23 cellular contexts compared by ENCODE assay signal in the genomic region with DNA sequence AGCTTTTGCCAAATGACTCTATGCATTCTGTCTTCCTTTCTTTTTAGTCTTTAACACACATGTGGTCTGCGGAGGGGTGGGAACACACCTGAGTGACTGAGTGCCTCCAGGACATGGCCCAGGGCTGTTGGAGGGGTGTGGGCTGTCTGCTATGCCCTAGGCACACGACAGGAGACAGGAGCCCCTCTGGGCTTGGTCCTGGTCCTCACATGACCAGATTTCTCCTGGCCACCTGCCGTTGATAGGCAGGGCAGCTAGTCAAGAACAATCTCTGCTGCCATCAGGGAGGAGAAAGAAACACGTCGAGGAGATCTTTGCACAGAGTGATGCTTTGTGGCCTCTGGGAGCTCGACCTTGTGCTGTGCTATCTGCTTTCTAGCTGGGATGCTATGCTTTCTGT.
"Had no signal": no experiment of that assay in that cellular context is flagged by ENCODE, and none has a peak within 500 bp of the region (broad histone marks: within the 10 kb centered on the region; RNA-seq: fewer than 3 reads in every experiment).

No MANE protein-coding gene starts in this region.

- H3K27ac ChIP-seq: foreskin keratinocyte, ovary, psoas muscle, SK-N-MC, thoracic aorta, upper lobe of right lung had no signal

- H3K27ac Mint-ChIP-seq: activated CD4-positive, alpha-beta T cell treated with anti-CD3 and anti-CD28 coated beads, Interleukin-2, amount 10 ng/mL, durations not matched to agents 7 days and 5 days; activated CD8-positive, alpha-beta T cell treated with anti-CD3 and anti-CD28 coated beads for 36 hours; activated naive CD4-positive, alpha-beta T cell treated with anti-CD3 and anti-CD28 coated beads for 36 hours; activated naive CD8-positive, alpha-beta T cell treated with anti-CD3 and anti-CD28 coated beads, Interleukin-2, amount 10 ng/mL, durations not matched to agents 7 days and 5 days; dendritic cell treated with granulocyte-macrophage colony-stimulating factor and Interleukin-4, amounts not matched to agents 40 ng/mL and 50 ng/mL, for 4 days had no signal

- H3K4me3 Mint-ChIP-seq: activated CD4-positive, alpha-beta T cell treated with anti-CD3 and anti-CD28 coated beads, Interleukin-2, amount 10 ng/mL, durations not matched to agents 7 days and 5 days; activated CD8-positive, alpha-beta T cell treated with anti-CD3 and anti-CD28 coated beads for 36 hours; activated naive CD4-positive, alpha-beta T cell treated with anti-CD3 and anti-CD28 coated beads for 36 hours; activated naive CD8-positive, alpha-beta T cell treated with anti-CD3 and anti-CD28 coated beads, Interleukin-2, amount 10 ng/mL, durations not matched to agents 7 days and 5 days; activated T-cell treated with anti-CD3 and anti-CD28 coated beads, Interleukin-2, amount 50 U/mL, for 4 hours; dendritic cell treated with granulocyte-macrophage colony-stimulating factor and Interleukin-4, amounts not matched to agents 40 ng/mL and 50 ng/mL, for 4 days; natural killer cell treated with Interleukin-12 subunit alpha and Interleukin-12 subunit beta and Interleukin-15 and Interleukin-18, amount 100 ng/mL, for 72 hours had no signal

- H3K9me3 Mint-ChIP-seq: activated CD4-positive, alpha-beta T cell treated with anti-CD3 and anti-CD28 coated beads, Interleukin-2, amount 10 ng/mL, durations not matched to agents 7 days and 5 days; activated CD8-positive, alpha-beta T cell treated with anti-CD3 and anti-CD28 coated beads for 36 hours; activated naive CD8-positive, alpha-beta T cell treated with anti-CD3 and anti-CD28 coated beads, Interleukin-2, amount 10 ng/mL, durations not matched to agents 7 days and 5 days; activated T-cell treated with anti-CD3 and anti-CD28 coated beads, Interleukin-2, amount 50 U/mL, for 4 hours; natural killer cell treated with Interleukin-12 subunit alpha and Interleukin-12 subunit beta and Interleukin-15 and Interleukin-18, amount 100 ng/mL, for 72 hours had no signal

- H3K4me1 Mint-ChIP-seq: activated CD4-positive, alpha-beta T cell treated with anti-CD3 and anti-CD28 coated beads, Interleukin-2, amount 10 ng/mL, durations not matched to agents 7 days and 5 days had no signal

- H3K4me3 ChIP-seq: ovary, psoas muscle, SK-N-MC, thoracic aorta, upper lobe of right lung had no signal

- DNase-seq: activated CD4-positive, alpha-beta T cell treated with anti-CD3 and anti-CD28 coated beads, Interleukin-2, amount 10 ng/mL, durations not matched to agents 7 days and 5 days; activated CD4-positive, CD25-positive, alpha-beta regulatory T cell treated with anti-CD3 and anti-CD28 coated beads, Interleukin-2, amount 50 U/mL, for 72 hours; activated CD8-positive, alpha-beta T cell treated with anti-CD3 and anti-CD28 coated beads for 36 hours; activated naive CD4-positive, alpha-beta T cell treated with anti-CD3 and anti-CD28 coated beads for 36 hours; activated naive CD8-positive, alpha-beta T cell treated with anti-CD3 and anti-CD28 coated beads, Interleukin-2, amount 10 ng/mL, durations not matched to agents 7 days and 5 days; activated T-cell treated with anti-CD3 and anti-CD28 coated beads, Interleukin-2, amount 50 U/mL, for 4 hours; amygdala; cerebellar nuclear complex; effector CD8-positive, alpha-beta T cell; erythroblast; foreskin keratinocyte; midbrain; ovary; psoas muscle; SW 1271; T-helper 2 cell; upper lobe of right lung had no signal

- ATAC-seq: activated CD8-positive, alpha-beta T cell treated with anti-CD3 and anti-CD28 coated beads for 36 hours; activated T-cell treated with anti-CD3 and anti-CD28 coated beads, Interleukin-2, amount 50 U/mL, for 4 hours; foreskin keratinocyte; left lobe of liver; psoas muscle; right cardiac atrium had no signal

- H3K9me3 ChIP-seq: ovary, psoas muscle, thoracic aorta, upper lobe of right lung had no signal

- H3K36me3 Mint-ChIP-seq: activated naive CD8-positive, alpha-beta T cell treated with anti-CD3 and anti-CD28 coated beads, Interleukin-2, amount 10 ng/mL, durations not matched to agents 7 days and 5 days; natural killer cell treated with Interleukin-12 subunit alpha and Interleukin-12 subunit beta and Interleukin-15 and Interleukin-18, amount 100 ng/mL, for 72 hours had no signal
